24 cellular contexts compared by ENCODE assay signal in the genomic region with DNA sequence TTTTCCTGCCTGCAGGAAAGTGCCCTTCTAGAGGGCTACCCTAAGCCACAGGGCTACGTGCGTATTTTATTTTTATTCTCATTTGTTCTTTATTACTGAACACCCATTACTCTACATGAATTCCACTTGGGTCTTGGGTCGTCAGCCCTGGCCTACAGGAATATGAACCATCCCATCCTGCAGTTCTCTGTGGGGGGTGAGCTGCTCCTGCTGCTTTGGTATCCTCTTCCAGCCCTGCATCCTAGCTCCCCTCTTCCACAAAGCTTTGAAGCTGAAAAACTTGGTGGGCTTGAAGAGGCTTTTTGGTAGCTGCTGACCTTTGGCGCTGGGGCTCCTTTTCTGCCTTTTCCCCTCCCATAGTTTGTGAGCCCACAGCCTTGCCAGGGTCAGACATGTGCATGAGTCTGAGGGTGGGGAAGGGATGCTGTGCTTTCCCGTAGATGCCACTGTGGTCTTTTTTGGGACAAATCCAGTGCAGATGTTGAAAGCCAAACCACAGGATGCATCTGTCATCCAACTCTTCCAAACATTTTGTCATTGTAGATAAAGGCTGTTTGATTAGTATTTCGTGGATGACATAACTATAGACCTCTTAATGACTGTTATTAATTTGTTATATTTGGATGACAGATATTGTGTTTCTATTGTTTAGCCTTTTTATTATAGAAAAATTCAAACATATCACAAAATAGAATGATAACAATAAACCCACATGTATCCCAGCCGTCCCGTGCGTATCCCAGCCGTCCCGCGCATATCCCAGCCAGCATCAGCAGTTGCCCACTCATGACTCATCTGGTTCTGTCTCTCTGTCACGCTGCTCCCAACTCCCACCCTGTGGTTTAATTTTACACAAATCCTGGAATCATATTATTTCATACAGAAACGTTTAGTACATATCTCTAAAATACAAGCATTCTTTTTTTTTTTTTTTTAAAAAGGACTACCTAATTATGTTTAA. TPM values are rescaled to one million over a fixed set of nuclear protein-coding genes. Genes with fewer than 3 reads are reported as not detected.
DNase-seq lines count a peak whose midpoint lies in the region; FAIRE-seq and TF ChIP-seq lines count a peak whose summit lies in the region.
"Had no signal": no experiment of that assay in that cellular context is flagged by ENCODE, and none has a peak within 500 bp of the region (broad histone marks: within the 10 kb centered on the region; RNA-seq: fewer than 3 reads in every experiment).

No MANE protein-coding gene starts in this region.

- H3K4me1 ChIP-seq in Karpas-422 (ENCODE audit: low read length) (peaks cover 63% of the 10 kb centered on the region), endothelial cell of umbilical vein (ENCODE audit: control insufficient read depth, extremely low read depth, insufficient read depth, low read length) (peaks cover 5% of the 10 kb centered on the region), adrenal gland (replicated peaks in 1 of 2) (peaks cover 0 to 5% of the 10 kb centered on the region in 2 donors), mammary epithelial cell (ENCODE audit: insufficient read depth, low read length) (peaks cover 4% of the 10 kb centered on the region)
- H3K4me1 ChIP-seq: gastrocnemius medialis had no signal

- CTCF ChIA-PET in endothelial cell of umbilical vein (lab: Charles Lee): interaction anchor here (1.3 to 6.5 kb wide), 5 partner anchors 10 to 58 kb away, joined by 3 to 263 read pairs (median 22); no protein-coding TSS in a partner anchor
- CTCF ChIA-PET in mammary epithelial cell (lab: Charles Lee; ENCODE audit: low non-redundant PET): interaction anchor here (0.9 kb wide), 1 partner anchor 52 kb away, joined by 4 read pairs; no protein-coding TSS in a partner anchor

- H3K36me3 ChIP-seq in Karpas-422 (ENCODE audit: insufficient read depth, low read length) (peaks cover 7% of the 10 kb centered on the region; the same call in 1 of the 2 replicates), endothelial cell of umbilical vein (ENCODE audit: control insufficient read depth in 2 of 2, extremely low read depth in 1 of 2, insufficient read depth in 2 of 2, low read length in 2 of 2) (no peaks in the 10 kb centered on the region), adrenal gland (replicated peaks in 1 of 2) (no peaks in the 10 kb centered on the region), mammary epithelial cell (ENCODE audit: insufficient read depth, low read length) (no peaks in the 10 kb centered on the region)
- H3K36me3 ChIP-seq: gastrocnemius medialis had no signal

- TF ChIP-seq CTCF in endothelial cell of umbilical vein (IDR thresholded peaks at IDR 0.05; ENCODE audit: extremely low read depth in 1 of 2, insufficient read depth in 1 of 2, low read depth in 1 of 2, low read length in 2 of 2) (no peak), adrenal gland (IDR thresholded peaks at IDR 0.05) (no peak), mammary epithelial cell (conservative IDR thresholded peaks at IDR 0.05 in 1 of 2, IDR thresholded peaks at IDR 0.05 in 1 of 2; ENCODE audit: extremely low read depth in 1 of 2, insufficient read depth in 1 of 2, low read depth in 1 of 2, low read length in 2 of 2) (no peak)

- 82 to 85% (median 82%) methylated on average over 14 of the region's 14 CpGs for WGBS in adrenal gland, 4 donors
- WGBS in mammary epithelial cell (ENCODE audit: low coverage, missing lambda C conversion rate): 81% methylated on average over 14 of the region's 14 CpGs

- no peaks in the 10 kb centered on the region for H3K27me3 ChIP-seq in Karpas-422 (ENCODE audit: low read length)
- H3K27me3 ChIP-seq in endothelial cell of umbilical vein (ENCODE audit: control insufficient read depth in 2 of 2, insufficient read depth in 2 of 2, low read length in 2 of 2): no peaks in the 10 kb centered on the region
- H3K27me3 ChIP-seq in adrenal gland: no peaks in the 10 kb centered on the region
- H3K27me3 ChIP-seq in mammary epithelial cell (ENCODE audit: insufficient read depth, low read length): no peaks in the 10 kb centered on the region
- H3K27me3 ChIP-seq: gastrocnemius medialis, tibial nerve had no signal

- TF ChIP-seq POLR2A in endothelial cell of umbilical vein (IDR thresholded peaks at IDR 0.05; ENCODE audit: low read depth, low read length) (no peak), adrenal gland (IDR thresholded peaks at IDR 0.05) (no peak)

- DNase-seq in Ammon's horn (ENCODE audit: low spot score): peak; percentile 62
- DNase-seq in Karpas-422: no peak
- DNase-seq in endothelial cell of umbilical vein (ENCODE audit: low read depth, low spot score): no peak
- DNase-seq in myocyte (ENCODE audit: low read depth): peak; percentile 76
- no peak for DNase-seq in SW480 (ENCODE audit: low spot score)
- DNase-seq in adrenal gland: no peak
- DNase-seq in mammary epithelial cell: no peak
- DNase-seq in NAMALWA (ENCODE audit: low spot score): no peak
- DNase-seq: activated CD4-positive, alpha-beta memory T cell treated with anti-CD3 and anti-CD28 coated beads, Interleukin-2, amount 10 ng/mL, durations not matched to agents 7 days and 5 days; activated naive CD4-positive, alpha-beta T cell treated with anti-CD3 and anti-CD28 coated beads for 36 hours; aorta; DMS79; gastrocnemius medialis; NCI-H1417; NCI-H2171; NCI-H526 treated with DMSO at 0.1 percent for 48 hours; OCI-M1; stimulated activated naive CD4-positive, alpha-beta T cell treated with Interleukin-2 at 50 U/mL for 16 hours; T-helper 17 cell; WERI-Rb-1 had no signal

- peak; percentile 28 for FAIRE-seq in endothelial cell of umbilical vein (lab: Jason Lieb, UNC)
- FAIRE-seq: endometrium had no signal

- no peaks in the 10 kb centered on the region for H3K9me1 ChIP-seq in endothelial cell of umbilical vein (replicated peaks; ENCODE audit: control insufficient read depth, extremely low read depth, insufficient read depth, low read length)

- H3K4me3 ChIP-seq in Karpas-422 (ENCODE audit: low read length) (no peak overlapping the region), endothelial cell of umbilical vein (replicated peaks in 1 of 3; ENCODE audit: insufficient read depth in 1 of 3, low read depth in 1 of 3, low read length in 3 of 3) (no peak overlapping the region), adrenal gland (no peak overlapping the region), mammary epithelial cell (replicated peaks in 1 of 3; ENCODE audit: insufficient read depth in 1 of 3, low read depth in 2 of 3, low read length in 3 of 3) (no peak overlapping the region)
- H3K4me3 ChIP-seq: gastrocnemius medialis, tibial nerve had no signal

- dilution Hi-C loops in endothelial cell of umbilical vein (cut with MboI; ENCODE audit: extremely low pct_ligation_motif_present, low sequenced_read_pairs) (no loop called here), mammary epithelial cell (cut with HindIII; ENCODE audit: low sequenced_read_pairs) (loop anchor here (10.0 kb wide), 1 partner anchor 58 kb away; no protein-coding TSS in a partner anchor)

- H4K20me1 ChIP-seq in Karpas-422 (ENCODE audit: insufficient read depth, low read depth, low read length) (no peaks in the 10 kb centered on the region), endothelial cell of umbilical vein (replicated peaks; ENCODE audit: control insufficient read depth, extremely low read depth, insufficient read depth, low read length) (no peaks in the 10 kb centered on the region), mammary epithelial cell (ENCODE audit: insufficient read depth, low read length) (no peaks in the 10 kb centered on the region)

- POLR2A ChIA-PET in endothelial cell of umbilical vein (lab: Charles Lee): no interaction called here

- H3K4me2 ChIP-seq in Karpas-422 (ENCODE audit: low read depth, low read length, poor library complexity, severe bottlenecking) (peak overlapping the region; percentile 62), endothelial cell of umbilical vein (ENCODE audit: insufficient read depth, low read length) (no peak overlapping the region), mammary epithelial cell (ENCODE audit: insufficient read depth, low read depth, low read length) (no peak overlapping the region)

- in situ Hi-C loops in mammary epithelial cell (cut with MboI; ENCODE audit: low sequenced_read_pairs in 2 of 2): no loop called here

- H2AFZ ChIP-seq in Karpas-422 (ENCODE audit: low read length): no peak overlapping the region
- H2AFZ ChIP-seq in endothelial cell of umbilical vein (ENCODE audit: low read depth, low read length): no peak overlapping the region
- no peak overlapping the region for H2AFZ ChIP-seq in mammary epithelial cell (ENCODE audit: low read depth, low read length)

- no peak overlapping the region; the same call in 1 of the 2 replicates for H3K9ac ChIP-seq in Karpas-422 (ENCODE audit: low read length)
- no peak overlapping the region for H3K9ac ChIP-seq in endothelial cell of umbilical vein (replicated peaks; ENCODE audit: extremely low read depth, insufficient read depth, low read length)
- no peak overlapping the region for H3K9ac ChIP-seq in mammary epithelial cell (ENCODE audit: insufficient read depth, low read length)

- H3K79me2 ChIP-seq in Karpas-422 (ENCODE audit: low read length): peaks cover 28% of the 10 kb centered on the region
- H3K79me2 ChIP-seq in endothelial cell of umbilical vein (ENCODE audit: control insufficient read depth, insufficient read depth, low read length): no peaks in the 10 kb centered on the region
- H3K79me2 ChIP-seq in mammary epithelial cell (ENCODE audit: insufficient read depth, low read length): no peaks in the 10 kb centered on the region

- H3K27ac ChIP-seq in Karpas-422 (ENCODE audit: low read length): peak overlapping the region; percentile 93
- H3K27ac ChIP-seq in endothelial cell of umbilical vein (ENCODE audit: insufficient read depth, low read depth, low read length): no peak overlapping the region
- H3K27ac ChIP-seq in adrenal gland: no peak overlapping the region
- H3K27ac ChIP-seq in mammary epithelial cell (ENCODE audit: insufficient read depth, low read depth, low read length): no peak overlapping the region
- H3K27ac ChIP-seq: gastrocnemius medialis, tibial nerve, WERI-Rb-1 had no signal

- H3K9me3 ChIP-seq in Karpas-422 (ENCODE audit: low read length): no peaks in the 10 kb centered on the region
- H3K9me3 ChIP-seq in endothelial cell of umbilical vein (replicated peaks; ENCODE audit: control insufficient read depth, insufficient read depth, low read length): no peaks in the 10 kb centered on the region
- H3K9me3 ChIP-seq in adrenal gland (replicated peaks in 1 of 3): no peaks in the 10 kb centered on the region
- no peaks in the 10 kb centered on the region for H3K9me3 ChIP-seq in mammary epithelial cell (replicated peaks; ENCODE audit: insufficient read depth, low read length)
- H3K9me3 ChIP-seq: gastrocnemius medialis, tibial nerve had no signal

- no peaks in the 10 kb centered on the region for H3K9me2 ChIP-seq in Karpas-422 (replicated peaks; ENCODE audit: insufficient read depth, low read length)

- BruUV-seq in endothelial cell of umbilical vein (replicated peaks; lab: Mats Ljungman, UMichigan) (no TSS peak), mammary epithelial cell (replicated peaks; lab: Mats Ljungman, UMichigan) (no TSS peak)

- intact Hi-C loops in endothelial cell of umbilical vein (cut with micrococcal nuclease) (no loop called here), adrenal gland (cut with DNase I) (no loop called here), mammary epithelial cell (cut with micrococcal nuclease) (no loop called here)

RNA-seq across cellular contexts. Expression of a gene that starts 43.9 kb away (rescaled TPM):
- not detected in 2 replicates for total RNA-seq in Karpas-422 (2014; rRNA removed; shearing (Covaris generic); ENCODE audit: low replicate concordance)
- not detected in 2 replicates for total RNA-seq in endothelial cell of umbilical vein
- not detected in 2 replicates for polyA plus RNA-seq in endothelial cell of umbilical vein
- not detected in 2 replicates for polyA plus RNA-seq in endothelial cell of umbilical vein (2011; cell fraction: cytosol; rRNA removed)
- polyA plus RNA-seq in endothelial cell of umbilical vein (2011; cell fraction: nucleus; rRNA removed): not detected in 2 replicates
- polyA plus RNA-seq in endothelial cell of umbilical vein (2012): 0.10 TPM in 1 of 2 replicates, not detected in the other
- polyA minus RNA-seq in endothelial cell of umbilical vein: not detected in 2 replicates
- polyA minus RNA-seq in endothelial cell of umbilical vein (2011; cell fraction: cytosol; rRNA and poly(A)+ RNA removed): not detected
- not detected in 2 replicates for polyA minus RNA-seq in endothelial cell of umbilical vein (2011; cell fraction: nucleus; rRNA and poly(A)+ RNA removed)
- total RNA-seq in myocyte: not detected in 2 replicates
- polyA plus RNA-seq in myocyte (2012): 0.05 TPM
- total RNA-seq in adrenal gland: under 1 TPM in 2 of 8 donors, not detected in 6; 0.55 to 0.87 TPM
- under 1 TPM; 0.07 to 0.40 (median 0.09) TPM for polyA plus RNA-seq in adrenal gland
- total RNA-seq in mammary epithelial cell: not detected
- polyA plus RNA-seq in mammary epithelial cell: not detected
- polyA minus RNA-seq in mammary epithelial cell: not detected
- total RNA-seq: activated CD4-positive, alpha-beta memory T cell treated with anti-CD3 and anti-CD28 coated beads, Interleukin-2, amount 10 ng/mL, durations not matched to agents 7 days and 5 days; activated naive CD4-positive, alpha-beta T cell treated with anti-CD3 and anti-CD28 coated beads for 36 hours; H4; left lobe of liver had no signal
- polyA plus RNA-seq: aorta had no signal

Comparison
In these comparisons a context has a peak if more than half of its experiments do, and no peak if none do; other contexts are left out.
1. DNase-seq: peak in Ammon's horn (single experiment) and myocyte (single experiment); none in Karpas-422 (single experiment), endothelial cell of umbilical vein (single experiment), SW480 (single experiment), adrenal gland (0 of 7), mammary epithelial cell (single experiment) and NAMALWA (single experiment).